Comparison of ENCODE assay signal across 9 cellular contexts in the genomic region with DNA sequence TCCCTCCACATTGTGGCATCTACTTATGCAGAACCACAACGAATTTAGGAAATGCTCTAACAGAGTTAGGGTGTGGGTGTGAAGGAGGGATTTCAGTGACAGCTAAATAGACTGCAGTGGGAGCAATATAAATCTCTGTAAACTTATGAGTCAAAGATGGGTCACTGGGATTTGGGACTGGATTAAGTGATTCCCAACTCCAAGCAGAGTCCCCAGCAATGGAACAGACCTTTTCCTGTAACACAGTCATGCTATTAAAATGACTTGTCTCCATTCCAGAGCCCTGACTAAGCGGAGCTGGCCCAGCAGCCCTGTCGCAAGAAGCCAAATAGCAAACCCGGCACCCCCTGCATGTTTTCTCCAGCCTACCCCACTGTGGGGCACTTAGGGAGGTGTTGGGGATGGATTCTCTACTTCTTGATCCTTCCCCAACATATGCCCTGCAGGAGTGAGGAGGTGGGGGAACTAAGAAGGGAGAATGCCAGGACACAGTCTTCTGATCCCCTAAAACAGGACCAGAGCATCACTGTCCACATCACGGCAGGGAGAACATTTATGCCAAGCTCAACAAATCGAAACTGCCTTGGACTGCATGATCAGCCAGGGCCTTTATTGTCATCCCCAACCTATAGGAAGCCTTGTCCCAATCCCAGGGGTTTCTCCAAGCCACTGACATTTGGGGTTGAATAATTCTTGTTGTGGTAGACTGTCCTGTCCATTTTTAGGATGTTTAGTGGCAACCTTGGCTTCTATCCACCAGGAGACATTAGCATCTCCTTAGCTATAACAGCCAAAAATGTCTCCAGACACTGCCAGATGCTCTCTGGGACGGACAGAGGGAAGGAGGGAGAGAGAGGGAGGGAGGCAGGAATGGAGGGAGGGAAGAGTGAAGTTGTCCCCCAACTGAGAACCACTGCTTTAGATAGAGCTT. TPM values are rescaled to one million over a fixed set of nuclear protein-coding genes. Genes with fewer than 3 reads are reported as not detected.
DNase-seq lines count a peak whose midpoint lies in the region; ATAC-seq and TF ChIP-seq lines count a peak whose summit lies in the region.
"Had no signal": no experiment of that assay in that cellular context is flagged by ENCODE, and none has a peak within 500 bp of the region (broad histone marks: within the 10 kb centered on the region; RNA-seq: fewer than 3 reads in every experiment).

No MANE protein-coding gene starts in this region.

- no peaks in the 10 kb centered on the region for H3K9me3 ChIP-seq in esophagus squamous epithelium
- H3K9me3 ChIP-seq in neural progenitor cell (ENCODE audit: low read depth), result no peaks in the 10 kb centered on the region
- H3K9me3 ChIP-seq: HAP-1 had no signal

- H3K4me1 Mint-ChIP-seq in neural progenitor cell, result peaks cover 72% of the 10 kb centered on the region

- TF ChIP-seq POLR2A in esophagus squamous epithelium (IDR thresholded peaks at IDR 0.05), result no peak

- no peak overlapping the region for H3K9ac ChIP-seq in neural progenitor cell

- H3K36me3 Mint-ChIP-seq in neural progenitor cell, result peaks cover 43% of the 10 kb centered on the region

- peak; percentile 81 for DNase-seq in ACHN
- DNase-seq in RKO (ENCODE audit: low spot score), result peak; percentile 96
- DNase-seq in esophagus squamous epithelium (lab: John Stamatoyannopoulos, UW), result no peak
- DNase-seq in neural progenitor cell (ENCODE audit: low spot score), result no peak
- DNase-seq in DMS53 treated with DMSO at 0.1 percent for 48 hours (lab: John Stamatoyannopoulos, UW; ENCODE audit: unreplicated experiment), result no peak
- no peak for DNase-seq in GM10248 (ENCODE audit: extremely low spot score)

- H3K27ac ChIP-seq in esophagus squamous epithelium, result peak overlapping the region; percentile 86 to 94 (median 91)
- no peak overlapping the region for H3K27ac ChIP-seq in neural progenitor cell

- H3K4me3 Mint-ChIP-seq in neural progenitor cell, result no peak overlapping the region

- H3F3A ChIP-seq in neural progenitor cell (ENCODE audit: low read depth), result peaks cover 30% of the 10 kb centered on the region

- POLR2A ChIA-PET in GM10248 (lab: Yijun Ruan, JAX), result no interaction called here

- H3K9me3 Mint-ChIP-seq in neural progenitor cell, result no peaks in the 10 kb centered on the region

- H3K4me3 ChIP-seq in esophagus squamous epithelium (peak overlapping the region in 1 of 4 donors; percentile 24), neural progenitor cell (no peak overlapping the region)
- H3K4me3 ChIP-seq: HAP-1 had no signal

- ATAC-seq in HG03439 (IDR thresholded peaks at IDR 0.05; ENCODE audit: unreplicated experiment), result no peak
- ATAC-seq in activated CD4-positive, CD25-positive, alpha-beta regulatory T cell treated with anti-CD3 and anti-CD28 coated beads, Interleukin-2, amount 50 U/mL, for 24 hours, result no peak

- no peaks in the 10 kb centered on the region for H3K79me2 ChIP-seq in neural progenitor cell (ENCODE audit: low read depth)

- peaks cover 0 to 37% (median 0%) of the 10 kb centered on the region in 3 donors for H3K36me3 ChIP-seq in esophagus squamous epithelium
- no peaks in the 10 kb centered on the region for H3K36me3 ChIP-seq in neural progenitor cell

- H3K27me3 ChIP-seq in esophagus squamous epithelium (no peaks in the 10 kb centered on the region), neural progenitor cell (no peaks in the 10 kb centered on the region)

- in situ Hi-C loops in ACHN (cut with HindIII; ENCODE audit: low pct_ligation_motif_present, low pct_unique_long_range_greater_than_20kb, low sequenced_read_pairs), result no loop called here

- peaks cover 8% of the 10 kb centered on the region for H3K27me3 Mint-ChIP-seq in neural progenitor cell (ENCODE audit: insufficient read depth, low read depth)

- H2AFZ ChIP-seq in neural progenitor cell (replicated peaks), result no peak overlapping the region

- intact Hi-C loops in esophagus squamous epithelium (cut with DNase I), result no loop called here

- no peak overlapping the region for H3K4me2 ChIP-seq in neural progenitor cell

- peak overlapping the region; percentile 83 for H3K27ac Mint-ChIP-seq in neural progenitor cell

- no peak for TF ChIP-seq CTCF in esophagus squamous epithelium (IDR thresholded peaks at IDR 0.05)
- no peak for TF ChIP-seq CTCF in neural progenitor cell (IDR thresholded peaks at IDR 0.05)
- TF ChIP-seq CTCF in GM10248 (IDR thresholded peaks at IDR 0.05; ENCODE audit: control extremely low read depth, extremely low read depth, low read depth, missing control alignments), result no peak

- CTCF ChIA-PET in GM10248 (lab: Yijun Ruan, JAX), result interaction anchor here (1.0 to 2.9 kb wide), 3 partner anchors 11 to 14 kb away, joined by 3 to 9 read pairs (median 3); no protein-coding TSS in a partner anchor

- no peaks in the 10 kb centered on the region for H4K20me1 ChIP-seq in neural progenitor cell (ENCODE audit: low read depth)

- 18 to 35% methylated on average over 6 of the region's 7 CpGs for WGBS in esophagus squamous epithelium, 2 donors

- H3K4me1 ChIP-seq in esophagus squamous epithelium (peaks cover 57 to 95% (median 73%) of the 10 kb centered on the region in 3 donors), neural progenitor cell (peaks cover 51% of the 10 kb centered on the region)
- H3K4me1 ChIP-seq: HAP-1 had no signal

RNA-seq across cellular contexts. Expression of a gene that starts 36.9 kb away (rescaled TPM):
- total RNA-seq in esophagus squamous epithelium, result 1,000 to 10,000 TPM in 3 of 4 donors, 100 to 1,000 TPM in 1; 921 to 1,566 (median 1,106) TPM
- 1,116 and 1,250 TPM in 2 replicates for total RNA-seq in neural progenitor cell (ENCODE audit: low replicate concordance)

RNA-seq across cellular contexts. Expression of a gene that starts 37.1 kb away (rescaled TPM):
- total RNA-seq in esophagus squamous epithelium (1 to 10 TPM; 4.5 to 5.5 (median 4.8) TPM), neural progenitor cell (ENCODE audit: low replicate concordance) (0.95 and 3.6 TPM in 2 replicates)

Comparison
In these comparisons a context has a peak if more than half of its experiments do, and no peak if none do; other contexts are left out.
1. DNase-seq: peak in ACHN (single experiment) and RKO (single experiment); none in esophagus squamous epithelium (single experiment), neural progenitor cell (single experiment), DMS53 treated with DMSO at 0.1 percent for 48 hours (single experiment) and GM10248 (single experiment).